In the genomic region with DNA sequence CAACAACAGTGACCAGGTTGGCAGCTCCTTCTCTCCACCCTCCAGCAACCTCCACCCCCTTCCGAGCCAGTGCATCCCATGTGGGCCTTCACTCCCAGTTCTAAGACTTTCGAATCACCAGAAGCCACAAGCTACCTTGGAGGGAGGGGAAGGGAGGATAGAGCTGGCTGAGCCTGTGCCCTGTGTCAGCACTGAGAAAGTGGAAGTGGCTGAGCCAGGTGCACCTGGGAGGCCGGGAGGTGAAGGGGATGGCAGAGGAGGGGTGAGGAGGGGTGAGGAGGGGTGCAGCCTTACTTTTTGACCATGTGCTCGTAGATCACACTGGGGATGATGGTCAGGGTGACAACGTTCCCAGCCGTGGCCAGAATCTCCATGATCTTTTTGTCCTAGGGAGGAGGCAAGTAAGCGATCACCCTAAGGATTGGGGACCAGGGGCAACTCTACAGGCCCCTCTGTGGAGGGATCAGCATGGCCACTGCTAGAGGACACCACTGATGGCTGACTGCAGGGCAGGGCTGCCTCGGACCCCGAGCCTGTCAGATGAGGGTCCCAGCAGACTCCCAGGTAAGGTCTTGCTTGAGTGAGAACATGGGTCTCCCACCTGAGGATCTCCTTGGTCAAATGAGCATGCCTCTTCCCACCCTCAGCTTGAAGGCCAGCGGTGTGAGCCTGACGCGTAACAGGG, we compare ENCODE assay signal across 28 cellular contexts. TPM values are rescaled to one million over a fixed set of nuclear protein-coding genes. Genes with fewer than 3 reads are reported as not detected.
DNase-seq lines count a peak whose midpoint lies in the region; ATAC-seq and TF ChIP-seq lines count a peak whose summit lies in the region.
"Had no signal": no experiment of that assay in that cellular context is flagged by ENCODE, and none has a peak within 500 bp of the region (broad histone marks: within the 10 kb centered on the region; RNA-seq: fewer than 3 reads in every experiment).

No MANE protein-coding gene starts in this region.

- WGBS in SK-N-SH (ENCODE audit: low lambda C conversion rate), result 81% methylated on average over 12 of the region's 12 CpGs

- H3K27me3 ChIP-seq in SK-N-SH (ENCODE audit: insufficient read depth), result no peaks in the 10 kb centered on the region
- H3K27me3 ChIP-seq: MG63, Peyer's patch had no signal

- H3K4me1 ChIP-seq in SK-N-SH (ENCODE audit: control insufficient read depth in 1 of 2, insufficient read depth in 2 of 2, low read depth in 1 of 2, low read length in 1 of 2), result no peaks in the 10 kb centered on the region
- H3K4me1 ChIP-seq: Caco-2 had no signal

- peaks cover 0 to 10% (median 5%) of the 10 kb centered on the region in 4 donors for H3K4me1 Mint-ChIP-seq in naive thymus-derived CD8-positive, alpha-beta T cell
- H3K4me1 Mint-ChIP-seq: B cell had no signal

- TF ChIP-seq RAD21 in SK-N-SH (IDR thresholded peaks at IDR 0.05; ENCODE audit: low read length), result no peak

- no peaks in the 10 kb centered on the region for H3K79me2 ChIP-seq in SK-N-SH (ENCODE audit: insufficient read depth)

- no peak overlapping the region for H3K4me2 ChIP-seq in SK-N-SH
- H3K4me2 ChIP-seq: GM23338 had no signal

- no peak overlapping the region for H2AFZ ChIP-seq in SK-N-SH (ENCODE audit: low read depth)
- H2AFZ ChIP-seq: GM23338 had no signal

- no peaks in the 10 kb centered on the region for H3K9me3 ChIP-seq in SK-N-SH
- H3K9me3 ChIP-seq: Caco-2, MG63, Peyer's patch had no signal

- no peak overlapping the region for H3K4me3 ChIP-seq in SK-N-SH (ENCODE audit: low read depth in 2 of 2, low read length in 1 of 2)
- H3K4me3 ChIP-seq: GM12878, GM23338, MG63, Peyer's patch, SK-N-MC had no signal

- peak; percentile 27 for DNase-seq in SIG-M5 treated with dmso at 0.1 percent for 504 hours (lab: John Stamatoyannopoulos, UW; ENCODE audit: unreplicated experiment)
- DNase-seq in SIG-M5 (lab: John Stamatoyannopoulos, UW), result no peak
- no peak for DNase-seq in naive thymus-derived CD8-positive, alpha-beta T cell
- no peak for DNase-seq in NCI-H2171 (lab: John Stamatoyannopoulos, UW)
- DNase-seq in SK-N-SH, result no peak
- DNase-seq: 8988T; Caco-2; CD4-positive, CD25-positive, alpha-beta regulatory T cell; GF-D8; HCEC 1CT; Karpas-422; MG63; NCI-H1105 treated with DMSO at 0.1 percent for 48 hours; NCI-H1694; NCI-H2107; NCI-H2227 treated with DMSO at 0.1 percent for 48 hours; NCI-H510A treated with DMSO at 0.1 percent for 48 hours; NCI-H82 had no signal

- TF ChIP-seq EP300 in SK-N-SH (IDR thresholded peaks at IDR 0.05; ENCODE audit: borderline replicate concordance in 1 of 2, low read depth in 1 of 2, low read length in 1 of 2), result no peak

- POLR2A ChIA-PET in naive thymus-derived CD8-positive, alpha-beta T cell (lab: Charles Lee), result no interaction called here
- POLR2A ChIA-PET in SK-N-SH (lab: Yijun Ruan, JAX), result no interaction called here

- no peak for ATAC-seq in naive thymus-derived CD8-positive, alpha-beta T cell
- no peak for ATAC-seq in GM18519 (IDR thresholded peaks at IDR 0.05; ENCODE audit: low FRiP score, unreplicated experiment)
- ATAC-seq: GM12878, GM23338, Right ventricle myocardium inferior had no signal

- no peaks in the 10 kb centered on the region for H3K9me2 ChIP-seq in SK-N-SH

- no peak for TF ChIP-seq CTCF in SK-N-SH (IDR thresholded peaks at IDR 0.05)

- CTCF ChIA-PET in SK-N-SH (lab: Yijun Ruan, JAX), result interaction anchor here (1.4 to 1.6 kb wide), 2 partner anchors 127 to 193 kb away, joined by 4 to 5 read pairs; no protein-coding TSS in a partner anchor

- H3K4me3 Mint-ChIP-seq in naive thymus-derived CD8-positive, alpha-beta T cell, result no peak overlapping the region
- H3K4me3 Mint-ChIP-seq: B cell; CD4-positive, CD25-positive, alpha-beta regulatory T cell; GM23338; IgD-negative memory B cell had no signal

- peaks cover 0 to 11% (median 0%) of the 10 kb centered on the region in 3 donors for H3K36me3 Mint-ChIP-seq in naive thymus-derived CD8-positive, alpha-beta T cell
- H3K36me3 Mint-ChIP-seq: CD4-positive, CD25-positive, alpha-beta regulatory T cell; IgD-negative memory B cell had no signal

- no peak overlapping the region for H3K9ac ChIP-seq in SK-N-SH

- H3K36me3 ChIP-seq in SK-N-SH (replicated peaks in 1 of 2; ENCODE audit: control insufficient read depth in 1 of 2, insufficient read depth in 2 of 2, low read length in 1 of 2), result peaks cover 0 to 2% of the 10 kb centered on the region in 2 experiments
- H3K36me3 ChIP-seq: MG63 had no signal

- H4K20me1 ChIP-seq in SK-N-SH (ENCODE audit: insufficient read depth), result no peaks in the 10 kb centered on the region

- peak overlapping the region; percentile 72 for H3K27ac ChIP-seq in angular gyrus (ENCODE audit: low read depth, low read length)
- peak overlapping the region; percentile 85 for H3K27ac ChIP-seq in temporal lobe (ENCODE audit: low read depth, low read length)
- no peak overlapping the region for H3K27ac ChIP-seq in SK-N-SH (ENCODE audit: low read depth in 2 of 2, low read length in 1 of 2)
- H3K27ac ChIP-seq: Peyer's patch, SK-N-MC had no signal

- no peaks in the 10 kb centered on the region for H3K9me3 Mint-ChIP-seq in naive thymus-derived CD8-positive, alpha-beta T cell
- H3K9me3 Mint-ChIP-seq: CD4-positive, CD25-positive, alpha-beta regulatory T cell; GM23338; IgD-negative memory B cell had no signal

- H3K27me3 Mint-ChIP-seq in naive thymus-derived CD8-positive, alpha-beta T cell, result no peaks in the 10 kb centered on the region
- H3K27me3 Mint-ChIP-seq: CD4-positive, CD25-positive, alpha-beta regulatory T cell had no signal

- H3K27ac Mint-ChIP-seq in naive thymus-derived CD8-positive, alpha-beta T cell, result peak overlapping the region in 7 of 10 donors; percentile 12 to 69 (median 37)
- H3K27ac Mint-ChIP-seq: B cell; CD4-positive, CD25-positive, alpha-beta regulatory T cell; GM23338; IgD-negative memory B cell had no signal

- no peaks in the 10 kb centered on the region for H3F3A ChIP-seq in SK-N-SH (replicated peaks; ENCODE audit: insufficient read depth)

TF ChIP-seq in SK-N-SH, 30 proteins besides CTCF, POLR2A, EP300 and RAD21 (continues in another document):
- TF ChIP-seq JUND (IDR thresholded peaks at IDR 0.05) (no peak), NRF1 (IDR thresholded peaks at IDR 0.05; ENCODE audit: low read depth, low read length) (no peak), GABPA (IDR thresholded peaks at IDR 0.05; ENCODE audit: low read depth) (no peak), EZH2phosphoT487 (IDR thresholded peaks at IDR 0.05; ENCODE audit: borderline replicate concordance, low read depth) (no peak), YY1 (IDR thresholded peaks at IDR 0.05; ENCODE audit: low read depth) (no peak), RCOR1 (IDR thresholded peaks at IDR 0.05; ENCODE audit: low read length) (no peak), MXI1 (IDR thresholded peaks at IDR 0.05; ENCODE audit: low read depth, low read length) (no peak), TCF12 (IDR thresholded peaks at IDR 0.05) (no peak), TAF1 (IDR thresholded peaks at IDR 0.05; ENCODE audit: borderline replicate concordance, low read depth, low read length) (no peak), FOXJ3 (CRISPR knock-in tag; IDR thresholded peaks at IDR 0.05) (no peak), RFX5 (IDR thresholded peaks at IDR 0.05; ENCODE audit: low read length) (no peak), GATA2 (CRISPR knock-in tag; IDR thresholded peaks at IDR 0.05) (no peak)
- TF ChIP-seq, protein P1, sequence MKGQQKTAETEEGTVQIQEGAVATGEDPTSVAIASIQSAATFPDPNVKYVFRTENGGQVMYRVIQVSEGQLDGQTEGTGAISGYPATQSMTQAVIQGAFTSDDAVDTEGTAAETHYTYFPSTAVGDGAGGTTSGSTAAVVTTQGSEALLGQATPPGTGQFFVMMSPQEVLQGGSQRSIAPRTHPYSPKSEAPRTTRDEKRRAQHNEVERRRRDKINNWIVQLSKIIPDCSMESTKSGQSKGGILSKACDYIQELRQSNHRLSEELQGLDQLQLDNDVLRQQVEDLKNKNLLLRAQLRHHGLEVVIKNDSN (IDR thresholded peaks at IDR 0.05; ENCODE audit: borderline replicate concordance, low read depth), result no peak
- TF ChIP-seq, protein P2, sequence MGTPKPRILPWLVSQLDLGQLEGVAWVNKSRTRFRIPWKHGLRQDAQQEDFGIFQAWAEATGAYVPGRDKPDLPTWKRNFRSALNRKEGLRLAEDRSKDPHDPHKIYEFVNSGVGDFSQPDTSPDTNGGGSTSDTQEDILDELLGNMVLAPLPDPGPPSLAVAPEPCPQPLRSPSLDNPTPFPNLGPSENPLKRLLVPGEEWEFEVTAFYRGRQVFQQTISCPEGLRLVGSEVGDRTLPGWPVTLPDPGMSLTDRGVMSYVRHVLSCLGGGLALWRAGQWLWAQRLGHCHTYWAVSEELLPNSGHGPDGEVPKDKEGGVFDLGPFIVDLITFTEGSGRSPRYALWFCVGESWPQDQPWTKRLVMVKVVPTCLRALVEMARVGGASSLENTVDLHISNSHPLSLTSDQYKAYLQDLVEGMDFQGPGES (IDR thresholded peaks at IDR 0.05; ENCODE audit: low read depth, low read length), result no peak
- TF ChIP-seq, protein P3, sequence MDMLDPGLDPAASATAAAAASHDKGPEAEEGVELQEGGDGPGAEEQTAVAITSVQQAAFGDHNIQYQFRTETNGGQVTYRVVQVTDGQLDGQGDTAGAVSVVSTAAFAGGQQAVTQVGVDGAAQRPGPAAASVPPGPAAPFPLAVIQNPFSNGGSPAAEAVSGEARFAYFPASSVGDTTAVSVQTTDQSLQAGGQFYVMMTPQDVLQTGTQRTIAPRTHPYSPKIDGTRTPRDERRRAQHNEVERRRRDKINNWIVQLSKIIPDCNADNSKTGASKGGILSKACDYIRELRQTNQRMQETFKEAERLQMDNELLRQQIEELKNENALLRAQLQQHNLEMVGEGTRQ (IDR thresholded peaks at IDR 0.05; ENCODE audit: borderline replicate concordance, low read depth, low read length), result no peak

RNA-seq across cellular contexts. Expression of a gene that starts 18.3 kb away (rescaled TPM):
- 1 to 10 TPM; 2.7 to 3.3 TPM for total RNA-seq in naive thymus-derived CD8-positive, alpha-beta T cell
- polyA plus RNA-seq in naive thymus-derived CD8-positive, alpha-beta T cell, result 1 to 10 TPM in 1 of 3 donors, under 1 TPM in 2; 0.81 to 1.5 (median 0.98) TPM
- 2.7 TPM for total RNA-seq in temporal lobe
- polyA plus RNA-seq in SK-N-SH (2012; rRNA removed), result 3.0 and 4.0 TPM in 2 replicates
- 1.8 and 2.6 TPM in 2 replicates for polyA plus RNA-seq in SK-N-SH (2012; cell fraction: cytosol; rRNA removed)
- polyA plus RNA-seq in SK-N-SH (2012; cell fraction: nucleus; rRNA removed), result 6.6 and 8.2 TPM in 2 replicates

RNA-seq across cellular contexts. Expression of a gene that starts 44.6 kb away (rescaled TPM):
- 10 to 100 TPM; 25.7 to 26.6 TPM for total RNA-seq in naive thymus-derived CD8-positive, alpha-beta T cell
- 10 to 100 TPM in 1 of 3 donors, 1 to 10 TPM in 2; 5.2 to 13.5 (median 6.3) TPM for polyA plus RNA-seq in naive thymus-derived CD8-positive, alpha-beta T cell
- total RNA-seq in temporal lobe, result 13.5 TPM
- polyA plus RNA-seq in SK-N-SH (2012; rRNA removed), result 2.2 and 2.5 TPM in 2 replicates
- 1.0 and 1.4 TPM in 2 replicates for polyA plus RNA-seq in SK-N-SH (2012; cell fraction: cytosol; rRNA removed)
- polyA plus RNA-seq in SK-N-SH (2012; cell fraction: nucleus; rRNA removed), result 14.5 and 15.5 TPM in 2 replicates

Comparison
In these comparisons a context has a peak if more than half of its experiments do, and no peak if none do; other contexts are left out.
1. H3K27ac ChIP-seq: peak in angular gyrus (single experiment) and temporal lobe (single experiment); none in SK-N-SH (0 of 2).